Comparison of ENCODE assay signal across 14 cellular contexts in the genomic region with DNA sequence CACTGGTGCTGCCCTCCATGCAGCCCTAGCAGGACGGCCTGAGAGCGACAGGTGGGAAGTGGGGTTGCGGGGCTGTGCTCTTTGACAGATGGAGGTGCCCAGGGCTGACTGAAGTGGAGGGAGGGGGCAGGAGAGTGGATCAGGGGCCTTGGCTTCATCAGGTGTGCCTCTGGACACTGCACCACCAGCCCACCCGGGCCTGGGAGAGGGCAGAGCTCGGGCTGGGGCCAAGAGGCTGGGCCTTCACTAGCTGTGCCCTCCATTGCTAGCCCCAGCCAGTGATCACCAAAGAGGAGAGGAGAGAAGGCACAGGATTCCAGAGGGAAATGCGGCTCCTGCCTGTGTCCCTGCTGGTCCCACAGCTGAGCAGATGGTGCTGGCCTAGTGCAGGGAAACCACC. TPM values are rescaled to one million over a fixed set of nuclear protein-coding genes. Genes with fewer than 3 reads are reported as not detected.
"Had no signal": no experiment of that assay in that cellular context is flagged by ENCODE, and none has a peak within 500 bp of the region (broad histone marks: within the 10 kb centered on the region; RNA-seq: fewer than 3 reads in every experiment).

No MANE protein-coding gene starts in this region.

RNA-seq across cellular contexts. Expression of a gene that starts 2.6 kb away (rescaled TPM):
- total RNA-seq: activated CD4-positive, alpha-beta T cell treated with anti-CD3 and anti-CD28 coated beads, Interleukin-2, amount 10 ng/mL, durations not matched to agents 24 days and 14 days; activated CD8-positive, alpha-beta memory T cell treated with anti-CD3 and anti-CD28 coated beads for 36 hours; activated CD8-positive, alpha-beta T cell treated with anti-CD3 and anti-CD28 coated beads for 36 hours; activated naive CD4-positive, alpha-beta T cell treated with anti-CD3 and anti-CD28 coated beads for 36 hours; activated naive CD4-positive, alpha-beta T cell treated with anti-CD3 and anti-CD28 coated beads, Interleukin-2, amount 50 U/mL, for 72 hours; activated T-helper 2 cell treated with anti-CD3 and anti-CD28 coated beads, Interferon-gamma antibody, Interleukin-2, Interleukin-4, amounts not matched to agents 10 μg/mL and 5 μg/mL and 100 μg/mL, durations not matched to agents 14 hours and 24 hours and 36 hours; bronchial epithelial cell; LHCN-M2; NCI-H460; RPMI7951; SJCRH30; T-helper 1 cell treated with Interleukin-12 subunit alpha and Interleukin-12 subunit beta and Interleukin-4 antibody, amounts not matched to agents 30 ng/mL and 1 ng/mL, for 36 hours; T-helper 2 cell treated with Interferon-gamma antibody and Interleukin-4, amounts not matched to agents 100 ng/mL and 5 ng/mL, for 36 hours had no signal

RNA-seq across cellular contexts. Expression of a gene that starts 14.5 kb away (rescaled TPM):
- total RNA-seq: activated CD4-positive, alpha-beta T cell treated with anti-CD3 and anti-CD28 coated beads, Interleukin-2, amount 10 ng/mL, durations not matched to agents 24 days and 14 days; activated CD8-positive, alpha-beta memory T cell treated with anti-CD3 and anti-CD28 coated beads for 36 hours; activated CD8-positive, alpha-beta T cell treated with anti-CD3 and anti-CD28 coated beads for 36 hours; activated naive CD4-positive, alpha-beta T cell treated with anti-CD3 and anti-CD28 coated beads for 36 hours; activated naive CD4-positive, alpha-beta T cell treated with anti-CD3 and anti-CD28 coated beads, Interleukin-2, amount 50 U/mL, for 72 hours; activated T-helper 2 cell treated with anti-CD3 and anti-CD28 coated beads, Interferon-gamma antibody, Interleukin-2, Interleukin-4, amounts not matched to agents 10 μg/mL and 5 μg/mL and 100 μg/mL, durations not matched to agents 14 hours and 24 hours and 36 hours; adrenal gland; bronchial epithelial cell; LHCN-M2; NCI-H460; RPMI7951; T-helper 1 cell treated with Interleukin-12 subunit alpha and Interleukin-12 subunit beta and Interleukin-4 antibody, amounts not matched to agents 30 ng/mL and 1 ng/mL, for 36 hours; T-helper 2 cell treated with Interferon-gamma antibody and Interleukin-4, amounts not matched to agents 100 ng/mL and 5 ng/mL, for 36 hours had no signal
- polyA plus RNA-seq: adrenal gland had no signal
